23 cellular contexts compared by ENCODE assay signal in genomic region chr13:86760620-86761019, GRCh38.
DNase-seq lines count a peak whose midpoint lies in the region; ATAC-seq and TF ChIP-seq lines count a peak whose summit lies in the region.
"Had no signal": no experiment of that assay in that cellular context is flagged by ENCODE, and none has a peak within 500 bp of the region (broad histone marks: within the 10 kb centered on the region; RNA-seq: fewer than 3 reads in every experiment).

No MANE protein-coding gene starts in this region.

- POLR2A ChIA-PET in CD4-positive, alpha-beta T cell (lab: Charles Lee) = no interaction called here

- H3K27ac Mint-ChIP-seq in CD4-positive, alpha-beta T cell = peak overlapping the region; percentile 2
- H3K27ac Mint-ChIP-seq: B cell had no signal

- CTCF ChIA-PET in CD4-positive, alpha-beta T cell (lab: Charles Lee) = no interaction called here

- no peak overlapping the region for H3K27ac ChIP-seq in BLaER1
- no peak overlapping the region for H3K27ac ChIP-seq in CD4-positive, alpha-beta T cell (ENCODE audit: low read depth, low read length)
- peak overlapping the region; percentile 1 for H3K27ac ChIP-seq in effector memory CD4-positive, alpha-beta T cell (ENCODE audit: insufficient read depth, low read length, poor library complexity, severe bottlenecking)
- H3K27ac ChIP-seq: A549, HL-60, Peyer's patch had no signal

- intact Hi-C loops in CD4-positive, alpha-beta T cell (cut with DNase I, micrococcal nuclease) = no loop called here

- H3K4me3 Mint-ChIP-seq in CD4-positive, alpha-beta T cell = peak overlapping the region; percentile 7
- H3K4me3 Mint-ChIP-seq: B cell had no signal

- no peak for TF ChIP-seq POLR2A in NB4 (IDR thresholded peaks at IDR 0.05; ENCODE audit: extremely low read depth, insufficient read length)

- in situ Hi-C loops in GM13976 (cut with MboI; ENCODE audit: low sequenced_read_pairs, unreplicated experiment) = no loop called here

- H3K27me3 ChIP-seq in BLaER1 (no peaks in the 10 kb centered on the region), MG63 (no peaks in the 10 kb centered on the region)
- H3K27me3 ChIP-seq in CD4-positive, alpha-beta T cell (ENCODE audit: control insufficient read depth, insufficient read depth, low read length) = no peaks in the 10 kb centered on the region
- no peaks in the 10 kb centered on the region for H3K27me3 ChIP-seq in effector memory CD4-positive, alpha-beta T cell (replicated peaks; ENCODE audit: control insufficient read depth, insufficient read depth, low read length, poor library complexity, severe bottlenecking)
- H3K27me3 ChIP-seq: Peyer's patch had no signal

- H3K9me3 Mint-ChIP-seq in CD4-positive, alpha-beta T cell = peaks cover 29% of the 10 kb centered on the region

- H3K4me1 Mint-ChIP-seq in CD4-positive, alpha-beta T cell (ENCODE audit: low read depth) = no peaks in the 10 kb centered on the region
- H3K4me1 Mint-ChIP-seq: B cell had no signal

- TF ChIP-seq CTCF in CD4-positive, alpha-beta T cell (IDR thresholded peaks at IDR 0.05) = no peak
- TF ChIP-seq CTCF in NB4 (IDR thresholded peaks at IDR 0.05; ENCODE audit: low read depth, low read length) (no peak), GM13976 (IDR thresholded peaks at IDR 0.05; ENCODE audit: borderline replicate concordance, control extremely low read depth, extremely low read depth, insufficient read depth, missing control alignments) (no peak)

- no peaks in the 10 kb centered on the region for H3K36me3 Mint-ChIP-seq in CD4-positive, alpha-beta T cell (ENCODE audit: low read depth)

- H3K4me1 ChIP-seq in BLaER1 = peaks cover 24% of the 10 kb centered on the region
- no peaks in the 10 kb centered on the region for H3K4me1 ChIP-seq in effector memory CD4-positive, alpha-beta T cell (ENCODE audit: control insufficient read depth, insufficient read depth, low read length, poor library complexity, severe bottlenecking)
- H3K4me1 ChIP-seq: A549, Peyer's patch had no signal

- peak; percentile 28 for ATAC-seq in CD4-positive, alpha-beta T cell (ENCODE audit: poor library complexity)
- ATAC-seq: A549, HepG2, SK-N-SH treated with all-trans-retinoic acid at 6 μM for 48 hours had no signal

- H3K4me2 ChIP-seq in BLaER1 = peak overlapping the region; percentile 76
- H3K4me2 ChIP-seq: A549 had no signal

- H3K36me3 ChIP-seq in BLaER1 = no peaks in the 10 kb centered on the region
- H3K36me3 ChIP-seq in effector memory CD4-positive, alpha-beta T cell (ENCODE audit: control insufficient read depth, insufficient read depth, low read length) = no peaks in the 10 kb centered on the region
- no peaks in the 10 kb centered on the region for H3K36me3 ChIP-seq in MG63
- H3K36me3 ChIP-seq: Peyer's patch had no signal

- H3K9me3 ChIP-seq in BLaER1 (peaks cover 20% of the 10 kb centered on the region), MG63 (no peaks in the 10 kb centered on the region)
- H3K9me3 ChIP-seq in CD4-positive, alpha-beta T cell (ENCODE audit: control insufficient read depth, low read length) = peaks cover 3% of the 10 kb centered on the region
- no peaks in the 10 kb centered on the region for H3K9me3 ChIP-seq in effector memory CD4-positive, alpha-beta T cell (ENCODE audit: control insufficient read depth, low read length)
- H3K9me3 ChIP-seq: A549 had no signal

- H3K9ac ChIP-seq in BLaER1 = no peak overlapping the region

- H3K27me3 Mint-ChIP-seq in CD4-positive, alpha-beta T cell = no peaks in the 10 kb centered on the region
- H3K27me3 Mint-ChIP-seq: B cell had no signal

- no peak for DNase-seq in CD4-positive, alpha-beta T cell
- DNase-seq in NB4 (ENCODE audit: low read depth) (peak; percentile 18), GM13976 (ENCODE audit: low spot score) (no peak), MG63 (no peak), DMS79 (lab: John Stamatoyannopoulos, UW) (no peak), UCSD-AML1 (lab: John Stamatoyannopoulos, UW; ENCODE audit: unreplicated experiment) (no peak)
- no peak for DNase-seq in effector memory CD4-positive, alpha-beta T cell
- DNase-seq: EL, GF-D8, KBM-7, NCI-H1417, NCI-H1694 treated with DMSO at 0.1 percent for 48 hours, NCI-H2081 treated with DMSO at 0.1 percent for 48 hours, NCI-H2171 treated with DMSO at 0.1 percent for 48 hours, NCI-H524 treated with DMSO at 0.1 percent for 48 hours, NCI-H82, Peyer's patch had no signal

- no peak overlapping the region for H3K4me3 ChIP-seq in BLaER1
- no peak overlapping the region for H3K4me3 ChIP-seq in NB4 (ENCODE audit: low read depth, low read length)
- H3K4me3 ChIP-seq in effector memory CD4-positive, alpha-beta T cell (ENCODE audit: insufficient read depth, low read depth, low read length, poor library complexity, severe bottlenecking) = no peak overlapping the region
- H3K4me3 ChIP-seq in MG63 = no peak overlapping the region
- H3K4me3 ChIP-seq: A549, Peyer's patch had no signal

- H4K20me1 ChIP-seq in BLaER1 = no peaks in the 10 kb centered on the region
